ENCODE assay signal across 31 cellular contexts in the genomic region with DNA sequence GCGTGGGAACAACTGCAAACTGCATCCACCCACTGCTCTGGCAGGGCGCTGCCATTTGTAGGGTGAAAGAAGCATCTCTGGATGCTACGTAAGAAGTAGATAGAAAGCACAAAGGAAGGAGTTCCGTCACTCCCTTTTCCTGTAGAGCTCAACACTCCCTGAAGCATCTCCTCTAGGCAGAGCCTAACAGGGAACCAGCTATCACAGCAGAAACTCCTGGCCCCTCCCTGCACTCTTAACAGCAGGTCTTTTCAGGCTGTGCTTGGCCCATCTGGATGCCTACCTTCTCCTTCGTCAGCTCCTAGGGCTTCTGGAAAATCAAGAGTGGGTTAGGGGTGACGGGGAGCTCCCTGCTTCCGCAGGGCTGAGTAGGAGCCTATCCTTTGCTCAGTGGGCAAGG.
"Had no signal": no experiment of that assay in that cellular context is flagged by ENCODE, and none has a peak within 500 bp of the region (broad histone marks: within the 10 kb centered on the region; RNA-seq: fewer than 3 reads in every experiment).

No MANE protein-coding gene starts in this region.

- H3K4me3 ChIP-seq: K562, Peyer's patch, SJSA1 had no signal

- H3K36me3 Mint-ChIP-seq: activated naive CD4-positive, alpha-beta T cell treated with anti-CD3 and anti-CD28 coated beads, Interleukin-2, amount 10 ng/mL, durations not matched to agents 7 days and 5 days; activated naive CD8-positive, alpha-beta T cell had no signal

- H3K9me3 Mint-ChIP-seq: activated CD4-positive, alpha-beta T cell treated with anti-CD3 and anti-CD28 coated beads, Interleukin-2, amount 10 ng/mL, durations not matched to agents 24 days and 14 days; activated naive CD4-positive, alpha-beta T cell treated with anti-CD3 and anti-CD28 coated beads, Interleukin-2, amount 10 ng/mL, durations not matched to agents 7 days and 5 days; activated naive CD8-positive, alpha-beta T cell treated with anti-CD3 and anti-CD28 coated beads, Interleukin-2, amount 50 U/mL, for 24 hours; activated T-helper 2 cell treated with anti-CD3 and anti-CD28 coated beads, Interferon-gamma antibody, Interleukin-2, Interleukin-4, amounts not matched to agents 10 μg/mL and 5 μg/mL and 100 μg/mL, durations not matched to agents 14 hours and 24 hours and 36 hours had no signal

- FAIRE-seq: K562 had no signal

- H3K4me1 Mint-ChIP-seq: activated CD4-positive, alpha-beta T cell treated with anti-CD3 and anti-CD28 coated beads, Interleukin-2, amount 10 ng/mL, durations not matched to agents 24 days and 14 days; activated naive CD4-positive, alpha-beta T cell treated with anti-CD3 and anti-CD28 coated beads, Interleukin-2, amount 10 ng/mL, durations not matched to agents 7 days and 5 days; activated naive CD8-positive, alpha-beta T cell treated with anti-CD3 and anti-CD28 coated beads, Interleukin-2, amount 50 U/mL, for 24 hours had no signal

- H3K27me3 ChIP-seq: brain microvascular endothelial cell, Peyer's patch had no signal

- DNase-seq: activated CD4-positive, alpha-beta T cell treated with anti-CD3 and anti-CD28 coated beads, Interleukin-2, amount 10 ng/mL, durations not matched to agents 24 days and 14 days; activated CD4-positive, alpha-beta T cell treated with anti-CD3 and anti-CD28 coated beads, Interleukin-2, amount 50 U/mL, for 48 hours; activated CD8-positive, alpha-beta T cell treated with anti-CD3 and anti-CD28 coated beads, Interleukin-2, amount 10 ng/mL, durations not matched to agents 7 days and 5 days; activated gamma-delta T cell; activated naive CD4-positive, alpha-beta T cell treated with anti-CD3 and anti-CD28 coated beads, Interleukin-2, amount 10 ng/mL, durations not matched to agents 7 days and 5 days; activated naive CD8-positive, alpha-beta T cell treated with anti-CD3 and anti-CD28 coated beads, Interleukin-2, amount 50 U/mL, for 24 hours; activated T-cell treated with anti-CD3 and anti-CD28 coated beads, Interleukin-2, amount 50 U/mL, for 24 hours; anterior cingulate cortex; brain microvascular endothelial cell; central memory CD4-positive, alpha-beta T cell; NCI-H1092 treated with DMSO at 0.1 percent for 48 hours; NCI-H1417; NCI-H146; NCI-H187; NCI-H2029 treated with DMSO at 0.1 percent for 48 hours; NCI-H2107; NCI-H226; NCI-H446 treated with DMSO at 0.1 percent for 48 hours; NCI-H524; NK-92 treated with Interleukin-12 subunit alpha and Interleukin-12 subunit beta, amount 100 ng/mL, for 24 hours; PC-3; Peyer's patch; RPMI8226; SHP77 treated with DMSO at 0.1 percent for 48 hours; SW 1271; T1000; WERI-Rb-1 had no signal

- H3K27ac ChIP-seq: brain microvascular endothelial cell, Peyer's patch, SJSA1, WERI-Rb-1 had no signal

- H3K27me3 Mint-ChIP-seq: activated CD4-positive, alpha-beta T cell treated with anti-CD3 and anti-CD28 coated beads, Interleukin-2, amount 10 ng/mL, durations not matched to agents 24 days and 14 days; activated naive CD4-positive, alpha-beta T cell treated with anti-CD3 and anti-CD28 coated beads, Interleukin-2, amount 10 ng/mL, durations not matched to agents 7 days and 5 days; activated naive CD8-positive, alpha-beta T cell; activated naive CD8-positive, alpha-beta T cell treated with anti-CD3 and anti-CD28 coated beads, Interleukin-2, amount 50 U/mL, for 24 hours; activated T-cell treated with anti-CD3 and anti-CD28 coated beads, Interleukin-2, amount 50 U/mL, for 24 hours had no signal

- H3K9me3 ChIP-seq: Peyer's patch, SJSA1 had no signal

- H3K27ac Mint-ChIP-seq: activated CD4-positive, alpha-beta T cell treated with anti-CD3 and anti-CD28 coated beads, Interleukin-2, amount 10 ng/mL, durations not matched to agents 24 days and 14 days; activated CD8-positive, alpha-beta T cell treated with anti-CD3 and anti-CD28 coated beads, Interleukin-2, amount 10 ng/mL, durations not matched to agents 7 days and 5 days; activated naive CD4-positive, alpha-beta T cell treated with anti-CD3 and anti-CD28 coated beads, Interleukin-2, amount 10 ng/mL, durations not matched to agents 7 days and 5 days; activated naive CD8-positive, alpha-beta T cell; activated naive CD8-positive, alpha-beta T cell treated with anti-CD3 and anti-CD28 coated beads, Interleukin-2, amount 50 U/mL, for 24 hours; activated T-cell treated with anti-CD3 and anti-CD28 coated beads, Interleukin-2, amount 50 U/mL, for 24 hours; activated T-helper 2 cell treated with anti-CD3 and anti-CD28 coated beads, Interferon-gamma antibody, Interleukin-2, Interleukin-4, amounts not matched to agents 10 μg/mL and 5 μg/mL and 100 μg/mL, durations not matched to agents 14 hours and 24 hours and 36 hours had no signal

- ATAC-seq: activated CD8-positive, alpha-beta T cell treated with anti-CD3 and anti-CD28 coated beads, Interleukin-2, amount 10 ng/mL, durations not matched to agents 7 days and 5 days; activated naive CD8-positive, alpha-beta T cell treated with anti-CD3 and anti-CD28 coated beads, Interleukin-2, amount 50 U/mL, for 24 hours; K562; PC-3 had no signal

- H3K36me3 ChIP-seq: brain microvascular endothelial cell, Peyer's patch, SJSA1, WERI-Rb-1 had no signal

- H3K4me1 ChIP-seq: Peyer's patch, SJSA1 had no signal

- H3K4me3 Mint-ChIP-seq: activated CD4-positive, alpha-beta T cell treated with anti-CD3 and anti-CD28 coated beads, Interleukin-2, amount 10 ng/mL, durations not matched to agents 24 days and 14 days; activated CD8-positive, alpha-beta T cell treated with anti-CD3 and anti-CD28 coated beads, Interleukin-2, amount 10 ng/mL, durations not matched to agents 7 days and 5 days; activated naive CD4-positive, alpha-beta T cell treated with anti-CD3 and anti-CD28 coated beads, Interleukin-2, amount 10 ng/mL, durations not matched to agents 7 days and 5 days; activated naive CD8-positive, alpha-beta T cell; activated naive CD8-positive, alpha-beta T cell treated with anti-CD3 and anti-CD28 coated beads, Interleukin-2, amount 50 U/mL, for 24 hours; activated T-cell treated with anti-CD3 and anti-CD28 coated beads, Interleukin-2, amount 50 U/mL, for 24 hours had no signal
